2 cellular contexts compared by ENCODE assay signal in genomic region chr16:28121527-28121926, GRCh38.
A peak's percentile ranks its signal among the peaks of the same experiment; 100 is the strongest.
TF ChIP-seq lines count a peak whose summit lies in the region.

No MANE protein-coding gene starts in this region.

TF ChIP-seq in liver, 16 proteins besides CTCF, POLR2A, EP300 and RAD21 (continued from another document):
- TF ChIP-seq ZBTB33 (IDR thresholded peaks at IDR 0.05): peak; percentile 83
- TF ChIP-seq FOXA2 (IDR thresholded peaks at IDR 0.05): peak; percentile 90
- TF ChIP-seq HNF4G (IDR thresholded peaks at IDR 0.05): peak; percentile 65
- TF ChIP-seq REST (IDR thresholded peaks at IDR 0.05): peak; percentile 49
- TF ChIP-seq RXRA (IDR thresholded peaks at IDR 0.05): peak; percentile 62 to 87
- peak in 1 of 2 donors; percentile 41 for TF ChIP-seq GABPA (IDR thresholded peaks at IDR 0.05 in 1 of 2, conservative IDR thresholded peaks at IDR 0.05 in 1 of 2)
- TF ChIP-seq FOXA1 (IDR thresholded peaks at IDR 0.05): peak; percentile 89
- TF ChIP-seq ATF3 (IDR thresholded peaks at IDR 0.05): peak; percentile 59

TF ChIP-seq in HepG2, 621 proteins besides CTCF, POLR2A, EP300 and RAD21 (continued from another document):
- TF ChIP-seq ZHX1 (CRISPR knock-in tag; IDR thresholded peaks at IDR 0.05; ENCODE audit: low read depth): no peak
- TF ChIP-seq ZNF576 (CRISPR knock-in tag; IDR thresholded peaks at IDR 0.05): no peak
- no peak for TF ChIP-seq ZNF772 (CRISPR knock-in tag; IDR thresholded peaks at IDR 0.05)
- TF ChIP-seq ZNF143 (CRISPR knock-in tag; IDR thresholded peaks at IDR 0.05): no peak
- TF ChIP-seq ZNF800 (CRISPR knock-in tag; IDR thresholded peaks at IDR 0.05): no peak
- TF ChIP-seq ELK4 (CRISPR knock-in tag; IDR thresholded peaks at IDR 0.05; ENCODE audit: borderline replicate concordance): no peak
- no peak for TF ChIP-seq SNAPC5 (CRISPR knock-in tag; IDR thresholded peaks at IDR 0.05; ENCODE audit: borderline replicate concordance)
- TF ChIP-seq MLX (CRISPR knock-in tag; IDR thresholded peaks at IDR 0.05): no peak
- TF ChIP-seq AKNA (CRISPR knock-in tag; IDR thresholded peaks at IDR 0.05; ENCODE audit: borderline replicate concordance): no peak
- TF ChIP-seq ZNF136 (CRISPR knock-in tag; IDR thresholded peaks at IDR 0.05; ENCODE audit: low read depth): no peak
- no peak for TF ChIP-seq THAP11 (CRISPR knock-in tag; IDR thresholded peaks at IDR 0.05)
